ENCODE assay signal across 12 cellular contexts in the genomic region with DNA sequence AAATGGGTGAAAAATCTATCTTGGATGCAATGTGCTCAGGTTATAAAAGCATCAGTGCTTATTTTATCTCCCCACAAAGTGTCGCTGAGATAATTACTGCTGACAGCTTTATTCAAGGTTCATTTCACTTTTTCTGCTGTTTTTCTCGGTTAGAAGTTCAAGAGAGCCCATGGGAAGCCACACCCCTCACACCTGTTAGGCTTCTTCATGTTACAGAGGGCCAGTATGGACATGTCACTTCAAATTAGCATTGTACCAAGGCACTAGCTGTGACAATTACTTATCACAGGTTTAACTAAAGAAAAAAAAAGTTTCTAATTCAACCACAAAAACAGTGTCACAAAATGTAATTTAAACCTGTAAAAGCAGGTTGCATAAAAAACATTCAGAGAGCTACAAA.
A peak's percentile ranks its signal among the peaks of the same experiment; 100 is the strongest.
DNase-seq lines count a peak whose midpoint lies in the region; ATAC-seq lines count a peak whose summit lies in the region.
"Had no signal": no experiment of that assay in that cellular context is flagged by ENCODE, and none has a peak within 500 bp of the region (broad histone marks: within the 10 kb centered on the region; RNA-seq: fewer than 3 reads in every experiment).

No MANE protein-coding gene starts in this region.

- H3K4me3 Mint-ChIP-seq in stimulated activated naive B cell treated with anti-CD40 and anti-IgM and Interleukin-4, amounts not matched to agents 10 μg/mL and 1 μg/mL and 100 μg/mL, for 72 hours, result no peak overlapping the region
- no peak overlapping the region for H3K4me3 Mint-ChIP-seq in activated CD4-positive, alpha-beta T cell treated with anti-CD3 and anti-CD28 coated beads for 36 hours
- H3K4me3 Mint-ChIP-seq: naive B cell had no signal

- DNase-seq in DMS53 (lab: John Stamatoyannopoulos, UW), result peak; percentile 36
- DNase-seq in DMS53 treated with DMSO at 0.1 percent for 48 hours (lab: John Stamatoyannopoulos, UW; ENCODE audit: unreplicated experiment), result no peak
- DNase-seq in NCI-H524 treated with DMSO at 0.1 percent for 48 hours (lab: John Stamatoyannopoulos, UW), result peak; percentile 55
- no peak for DNase-seq in stimulated activated naive B cell treated with anti-CD40 and anti-IgM and Interleukin-4, amounts not matched to agents 10 μg/mL and 1 μg/mL and 100 μg/mL, for 72 hours
- no peak for DNase-seq in LoVo (ENCODE audit: low spot score)
- DNase-seq in hepatic stellate cell (ENCODE audit: low spot score), result no peak
- no peak for DNase-seq in activated CD4-positive, alpha-beta T cell treated with anti-CD3 and anti-CD28 coated beads for 36 hours
- DNase-seq: activated naive CD4-positive, alpha-beta T cell treated with anti-CD3 and anti-CD28 coated beads, Interleukin-2, amount 50 U/mL, for 16 hours; dorsolateral prefrontal cortex; naive B cell; PC-3 had no signal

- intact Hi-C loops in activated CD4-positive, alpha-beta T cell treated with anti-CD3 and anti-CD28 coated beads for 36 hours (cut with DNase I, micrococcal nuclease), result no loop called here

- peak; percentile 76 for ATAC-seq in HG03442 (IDR thresholded peaks at IDR 0.05; ENCODE audit: unreplicated experiment)
- ATAC-seq in stimulated activated naive B cell treated with anti-CD40 and anti-IgM and Interleukin-4, amounts not matched to agents 10 μg/mL and 1 μg/mL and 100 μg/mL, for 72 hours (replicated peaks), result no peak
- ATAC-seq in activated CD4-positive, alpha-beta T cell treated with anti-CD3 and anti-CD28 coated beads for 36 hours, result no peak
- ATAC-seq: PC-3 had no signal

- peak overlapping the region; percentile 2 for H3K27ac Mint-ChIP-seq in stimulated activated naive B cell treated with anti-CD40 and anti-IgM and Interleukin-4, amounts not matched to agents 10 μg/mL and 1 μg/mL and 100 μg/mL, for 72 hours
- H3K27ac Mint-ChIP-seq in activated CD4-positive, alpha-beta T cell treated with anti-CD3 and anti-CD28 coated beads for 36 hours, result no peak overlapping the region

- CTCF ChIA-PET in activated CD4-positive, alpha-beta T cell treated with anti-CD3 and anti-CD28 coated beads for 36 hours (lab: Charles Lee), result no interaction called here

- H3K4me1 Mint-ChIP-seq in stimulated activated naive B cell treated with anti-CD40 and anti-IgM and Interleukin-4, amounts not matched to agents 10 μg/mL and 1 μg/mL and 100 μg/mL, for 72 hours, result peaks cover 6 to 7% of the 10 kb centered on the region in 2 donors
- peaks cover 3% of the 10 kb centered on the region for H3K4me1 Mint-ChIP-seq in activated CD4-positive, alpha-beta T cell treated with anti-CD3 and anti-CD28 coated beads for 36 hours

- H3K9me3 Mint-ChIP-seq in stimulated activated naive B cell treated with anti-CD40 and anti-IgM and Interleukin-4, amounts not matched to agents 10 μg/mL and 1 μg/mL and 100 μg/mL, for 72 hours, result no peaks in the 10 kb centered on the region
- H3K9me3 Mint-ChIP-seq in activated CD4-positive, alpha-beta T cell treated with anti-CD3 and anti-CD28 coated beads for 36 hours (ENCODE audit: low read depth), result no peaks in the 10 kb centered on the region

- no peaks in the 10 kb centered on the region for H3K27me3 Mint-ChIP-seq in stimulated activated naive B cell treated with anti-CD40 and anti-IgM and Interleukin-4, amounts not matched to agents 10 μg/mL and 1 μg/mL and 100 μg/mL, for 72 hours
- no peaks in the 10 kb centered on the region for H3K27me3 Mint-ChIP-seq in activated CD4-positive, alpha-beta T cell treated with anti-CD3 and anti-CD28 coated beads for 36 hours
- H3K27me3 Mint-ChIP-seq: naive B cell had no signal

- POLR2A ChIA-PET in activated CD4-positive, alpha-beta T cell treated with anti-CD3 and anti-CD28 coated beads for 36 hours (lab: Charles Lee), result no interaction called here

- peaks cover 0 to 12% of the 10 kb centered on the region in 2 donors for H3K36me3 Mint-ChIP-seq in stimulated activated naive B cell treated with anti-CD40 and anti-IgM and Interleukin-4, amounts not matched to agents 10 μg/mL and 1 μg/mL and 100 μg/mL, for 72 hours
- no peaks in the 10 kb centered on the region for H3K36me3 Mint-ChIP-seq in activated CD4-positive, alpha-beta T cell treated with anti-CD3 and anti-CD28 coated beads for 36 hours (ENCODE audit: low read depth)

Comparison
In these comparisons a context has a peak if more than half of its experiments do, and no peak if none do; other contexts are left out.
1. DNase-seq: peak in DMS53 (single experiment) and NCI-H524 treated with DMSO at 0.1 percent for 48 hours (single experiment); none in DMS53 treated with DMSO at 0.1 percent for 48 hours (single experiment), stimulated activated naive B cell treated with anti-CD40 and anti-IgM and Interleukin-4, amounts not matched to agents 10 μg/mL and 1 μg/mL and 100 μg/mL, for 72 hours (single experiment), LoVo (single experiment), hepatic stellate cell (single experiment) and activated CD4-positive, alpha-beta T cell treated with anti-CD3 and anti-CD28 coated beads for 36 hours (single experiment).